In the genomic region with DNA sequence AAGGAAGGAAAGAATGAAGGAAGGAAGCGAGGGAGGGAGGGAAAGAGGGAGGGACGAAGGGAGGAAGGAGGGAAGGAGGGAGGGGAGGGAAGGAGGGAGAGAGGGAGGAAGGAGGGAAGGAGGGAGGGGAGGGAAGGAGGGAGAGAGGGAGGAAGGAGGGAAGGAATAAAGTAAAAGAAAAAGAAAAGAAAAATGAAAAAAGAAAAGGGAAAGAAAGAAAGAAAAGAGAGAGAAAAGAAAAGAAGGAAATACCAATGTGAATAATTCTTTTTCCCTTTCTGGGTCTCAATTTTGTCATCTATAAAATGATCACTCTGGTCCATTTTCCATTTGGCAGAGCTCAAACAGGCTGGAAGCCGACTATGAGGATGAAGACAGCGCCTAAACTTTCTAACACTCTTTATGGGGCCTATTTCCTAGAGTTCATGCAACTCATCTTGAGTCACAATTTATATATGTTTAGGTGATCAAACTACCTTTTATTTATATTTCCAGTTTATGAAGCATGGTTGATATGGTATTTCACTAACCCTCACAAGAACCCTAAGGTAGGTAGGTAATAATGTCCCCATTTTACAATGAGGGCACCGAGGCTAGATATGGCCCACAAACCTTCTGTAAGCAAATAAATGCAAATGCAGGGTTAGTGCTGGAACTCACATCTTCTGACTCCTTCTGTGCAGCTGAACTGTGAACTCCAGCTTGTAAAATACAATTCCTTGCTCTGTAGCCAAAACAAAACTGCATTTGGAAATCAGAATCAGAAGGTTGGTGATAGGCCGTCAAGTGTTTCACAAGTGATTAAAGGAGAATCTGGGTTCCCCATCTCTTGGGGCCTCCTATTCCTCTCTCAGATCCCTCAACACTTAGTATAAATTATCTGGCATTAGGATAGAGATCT, we compare ENCODE assay signal across 2 cellular contexts.
A peak's percentile ranks its signal among the peaks of the same experiment; 100 is the strongest.
TF ChIP-seq lines count a peak whose summit lies in the region.

No MANE protein-coding gene starts in this region.

TF ChIP-seq in HEK293, 187 proteins besides CTCF, POLR2A, EP300 and RAD21:
- TF ChIP-seq ZBTB20 (tag by site-specific recombination; IDR thresholded peaks at IDR 0.05), result no peak
- TF ChIP-seq ZNF366 (tag by site-specific recombination; conservative IDR thresholded peaks at IDR 0.05), result peak; percentile 56; the same call in 1 of the 2 replicates

TF ChIP-seq in endothelial cell of umbilical vein, 7 proteins besides CTCF, POLR2A, EP300 and RAD21:
- TF ChIP-seq POLR2AphosphoS5 (IDR thresholded peaks at IDR 0.05; ENCODE audit: insufficient read depth, low read depth, low read length) (no peak), GATA2 (IDR thresholded peaks at IDR 0.05; ENCODE audit: insufficient read depth, insufficient read length, low read depth, low read length) (no peak), FOS (IDR thresholded peaks at IDR 0.05; ENCODE audit: borderline replicate concordance, insufficient read depth, low read length) (no peak)
- TF ChIP-seq, protein P1, sequence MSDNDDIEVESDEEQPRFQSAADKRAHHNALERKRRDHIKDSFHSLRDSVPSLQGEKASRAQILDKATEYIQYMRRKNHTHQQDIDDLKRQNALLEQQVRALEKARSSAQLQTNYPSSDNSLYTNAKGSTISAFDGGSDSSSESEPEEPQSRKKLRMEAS (IDR thresholded peaks at IDR 0.05; ENCODE audit: insufficient read depth, insufficient read length), result no peak
TF ChIP-seq in endothelial cell of umbilical vein: peak in this region for 0.
